ENCODE assay signal across 1 cellular context in genomic region chr6:43181942-43182860, GRCh38.
TF ChIP-seq lines count a peak whose summit lies in the region.

Gene CUL9, plus strand, starts transcription at chr6:43182196. Its CDS starts 2,115 bp downstream, at chr6:43184311.

TF ChIP-seq in HepG2, 621 proteins besides CTCF, POLR2A, EP300 and RAD21 (continued from another document and continues in another):
- TF ChIP-seq ZNF557 (CRISPR knock-in tag; IDR thresholded peaks at IDR 0.05): peak; percentile 83; the same call in 1 of the 2 replicates
- TF ChIP-seq ZNF382 (CRISPR knock-in tag; IDR thresholded peaks at IDR 0.05; ENCODE audit: borderline replicate concordance): no peak
- TF ChIP-seq NR2C2 (CRISPR knock-in tag; IDR thresholded peaks at IDR 0.05; ENCODE audit: borderline replicate concordance): peak; percentile 98
- TF ChIP-seq RBAK (CRISPR knock-in tag; IDR thresholded peaks at IDR 0.05): no peak
- no peak for TF ChIP-seq MTA3 (CRISPR knock-in tag; IDR thresholded peaks at IDR 0.05)
- 0 out of 2 replicates have a peak, but pooled peaks have one; percentile 58 for TF ChIP-seq ZNF740 (CRISPR knock-in tag; IDR thresholded peaks at IDR 0.05)
- TF ChIP-seq ZNF792 (CRISPR knock-in tag; IDR thresholded peaks at IDR 0.05): peak; percentile 88; the same call in 1 of the 2 replicates
- peak; percentile 69 for TF ChIP-seq MED1 (CRISPR knock-in tag; IDR thresholded peaks at IDR 0.05)
- TF ChIP-seq ZNF549 (CRISPR knock-in tag; IDR thresholded peaks at IDR 0.05): no peak
- TF ChIP-seq ZNF547 (CRISPR knock-in tag; IDR thresholded peaks at IDR 0.05): peak; percentile 74; the same call in 1 of the 2 replicates
- TF ChIP-seq ZNF652 (CRISPR knock-in tag; IDR thresholded peaks at IDR 0.05; ENCODE audit: borderline replicate concordance, low read depth): no peak; the same call in 1 of the 2 replicates
- no peak for TF ChIP-seq PAF1 (CRISPR knock-in tag; IDR thresholded peaks at IDR 0.05)
- TF ChIP-seq ZNF430 (CRISPR knock-in tag; IDR thresholded peaks at IDR 0.05): peak; percentile 93
- TF ChIP-seq RARA (CRISPR knock-in tag; IDR thresholded peaks at IDR 0.05): peak; percentile 70
- peak; percentile 96 for TF ChIP-seq TARDBP (CRISPR knock-in tag; IDR thresholded peaks at IDR 0.05)
- TF ChIP-seq ZBTB42 (CRISPR knock-in tag; IDR thresholded peaks at IDR 0.05): no peak
- peak; percentile 91 for TF ChIP-seq TFDP1 (CRISPR knock-in tag; IDR thresholded peaks at IDR 0.05; ENCODE audit: borderline replicate concordance)
- TF ChIP-seq CBX1 (IDR thresholded peaks at IDR 0.05; ENCODE audit: low read depth): no peak
- TF ChIP-seq SMYD3 (CRISPR knock-in tag; IDR thresholded peaks at IDR 0.05): no peak
- TF ChIP-seq CREB1 (IDR thresholded peaks at IDR 0.05): no peak
- TF ChIP-seq CREB1 (CRISPR knock-in tag; IDR thresholded peaks at IDR 0.05): no peak
- TF ChIP-seq FOXJ3 (CRISPR knock-in tag; IDR thresholded peaks at IDR 0.05; ENCODE audit: borderline replicate concordance): no peak
- peak; percentile 75 for TF ChIP-seq HBP1 (CRISPR knock-in tag; IDR thresholded peaks at IDR 0.05; ENCODE audit: low read depth)
- TF ChIP-seq ZNF383 (CRISPR knock-in tag; IDR thresholded peaks at IDR 0.05; ENCODE audit: borderline replicate concordance): peak; percentile 96; the same call in 1 of the 2 replicates
- TF ChIP-seq HNF1B (CRISPR knock-in tag; IDR thresholded peaks at IDR 0.05): peak; percentile 37; the same call in 1 of the 2 replicates
- TF ChIP-seq HOXA9 (CRISPR knock-in tag; IDR thresholded peaks at IDR 0.05; ENCODE audit: borderline replicate concordance): no peak
- peak; percentile 70 to 89; a peak in 3 of 4 replicates for TF ChIP-seq HMGXB4 (CRISPR knock-in tag; IDR thresholded peaks at IDR 0.05; ENCODE audit: borderline replicate concordance in 1 of 2, low read depth in 1 of 2)
- peak; percentile 88 for TF ChIP-seq SALL1 (CRISPR knock-in tag; IDR thresholded peaks at IDR 0.05)
- no peak for TF ChIP-seq ZNF569 (CRISPR knock-in tag; IDR thresholded peaks at IDR 0.05; ENCODE audit: borderline replicate concordance)
- no peak for TF ChIP-seq ZNF597 (CRISPR knock-in tag; IDR thresholded peaks at IDR 0.05)
- no peak for TF ChIP-seq SP140L (CRISPR knock-in tag; IDR thresholded peaks at IDR 0.05; ENCODE audit: borderline replicate concordance)
- 0 out of 2 replicates have a peak, but pooled peaks have one; percentile 87 for TF ChIP-seq ZNF101 (CRISPR knock-in tag; IDR thresholded peaks at IDR 0.05; ENCODE audit: borderline replicate concordance, low read depth)
- peak; percentile 75; the same call in 1 of the 2 replicates for TF ChIP-seq ZBTB7B (CRISPR knock-in tag; IDR thresholded peaks at IDR 0.05)
- TF ChIP-seq ZBTB14 (CRISPR knock-in tag; IDR thresholded peaks at IDR 0.05): peak; percentile 65
- TF ChIP-seq ELF3 (CRISPR knock-in tag; IDR thresholded peaks at IDR 0.05): peak; percentile 90; the same call in 1 of the 2 replicates
- no peak for TF ChIP-seq RFX5 (IDR thresholded peaks at IDR 0.05; ENCODE audit: low read depth, low read length)
- 0 out of 2 replicates have a peak, but pooled peaks have one; percentile 36 for TF ChIP-seq ZNF619 (CRISPR knock-in tag; IDR thresholded peaks at IDR 0.05)
- TF ChIP-seq ZSCAN5A (CRISPR knock-in tag; IDR thresholded peaks at IDR 0.05; ENCODE audit: borderline replicate concordance): peak; percentile 70; the same call in 1 of the 2 replicates
- TF ChIP-seq RARG (CRISPR knock-in tag; IDR thresholded peaks at IDR 0.05; ENCODE audit: low read depth): 0 out of 2 replicates have a peak, but pooled peaks have one; percentile 60
- peak; percentile 68; the same call in 1 of the 2 replicates for TF ChIP-seq ZFP90 (CRISPR knock-in tag; IDR thresholded peaks at IDR 0.05; ENCODE audit: borderline replicate concordance)
- 0 out of 2 replicates have a peak, but pooled peaks have one; percentile 66 for TF ChIP-seq TMF1 (CRISPR knock-in tag; IDR thresholded peaks at IDR 0.05; ENCODE audit: low read depth)
- TF ChIP-seq KLF12 (CRISPR knock-in tag; IDR thresholded peaks at IDR 0.05; ENCODE audit: borderline replicate concordance): peak; percentile 46; the same call in 1 of the 2 replicates
- no peak for TF ChIP-seq MAFK (conservative IDR thresholded peaks at IDR 0.05 in 1 of 2, IDR thresholded peaks at IDR 0.05 in 1 of 2; ENCODE audit: low read length in 2 of 2)
- TF ChIP-seq GMEB1 (CRISPR knock-in tag; IDR thresholded peaks at IDR 0.05; ENCODE audit: borderline replicate concordance): peak; percentile 98
- peak; percentile 78; the same call in 1 of the 2 replicates for TF ChIP-seq RELA (CRISPR knock-in tag; IDR thresholded peaks at IDR 0.05)
- peak; percentile 95 for TF ChIP-seq ARNTL (CRISPR knock-in tag; IDR thresholded peaks at IDR 0.05)
- TF ChIP-seq ZNF747 (CRISPR knock-in tag; IDR thresholded peaks at IDR 0.05; ENCODE audit: borderline replicate concordance): peak; percentile 56; the same call in 1 of the 2 replicates
- TF ChIP-seq ZNF770 (CRISPR knock-in tag; IDR thresholded peaks at IDR 0.05): peak; percentile 25; the same call in 1 of the 2 replicates
- TF ChIP-seq KLF13 (CRISPR knock-in tag; IDR thresholded peaks at IDR 0.05): peak; percentile 85
- peak; percentile 71; the same call in 1 of the 2 replicates for TF ChIP-seq ZKSCAN5 (CRISPR knock-in tag; IDR thresholded peaks at IDR 0.05)
- peak; percentile 75; the same call in 1 of the 2 replicates for TF ChIP-seq MIXL1 (CRISPR knock-in tag; IDR thresholded peaks at IDR 0.05)
- TF ChIP-seq NR2F2 (IDR thresholded peaks at IDR 0.05; ENCODE audit: borderline replicate concordance, low read depth): peak; percentile 9; the same call in 1 of the 2 replicates
- peak; percentile 93 for TF ChIP-seq ZNF160 (CRISPR knock-in tag; IDR thresholded peaks at IDR 0.05)
- no peak for TF ChIP-seq SCMH1 (CRISPR knock-in tag; IDR thresholded peaks at IDR 0.05; ENCODE audit: borderline replicate concordance)
